In the genomic region with DNA sequence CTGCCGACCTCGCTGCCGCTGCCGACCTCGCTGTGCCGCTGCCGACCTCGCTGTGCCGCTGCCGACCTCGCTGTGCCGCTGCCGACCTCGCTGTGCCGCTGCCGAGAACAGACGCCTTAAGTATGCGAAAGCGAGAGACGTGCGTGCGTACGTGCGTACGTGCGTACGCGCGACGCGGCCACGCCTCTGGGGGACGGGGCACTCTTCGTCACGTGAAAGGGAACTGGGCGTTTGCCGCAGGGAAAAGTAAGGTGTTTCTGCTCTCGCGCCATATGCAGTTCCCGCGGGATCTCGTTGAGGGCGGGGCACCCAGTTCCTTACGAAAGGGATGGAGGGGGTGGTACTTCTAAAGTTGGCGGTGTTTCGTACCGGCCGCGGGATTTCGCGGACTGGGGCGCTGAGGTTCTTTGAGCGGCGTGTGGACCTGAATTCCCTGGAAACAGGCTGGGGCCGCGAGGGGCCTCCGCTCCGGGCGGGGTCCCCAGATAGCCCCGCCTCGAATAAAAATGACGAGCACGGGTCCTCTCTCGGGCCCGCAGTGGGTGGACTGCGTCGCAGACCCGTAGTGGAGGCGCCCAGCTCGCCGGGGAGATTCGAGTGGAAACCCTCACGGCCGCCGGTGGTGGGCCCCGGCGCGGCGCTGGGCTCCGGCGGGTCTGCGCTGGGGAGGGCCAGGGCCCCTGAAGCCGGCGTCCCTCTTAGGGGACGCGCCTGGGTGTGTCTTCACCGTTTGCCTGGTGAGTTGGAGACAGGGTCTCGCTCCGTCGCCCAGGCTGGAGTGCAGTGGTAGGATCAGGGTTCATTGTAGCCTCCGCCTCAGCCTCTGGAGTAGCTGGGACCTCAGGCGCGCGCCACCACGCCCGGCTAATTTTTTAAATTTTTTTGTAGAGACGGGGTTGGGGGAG, we compare ENCODE assay signal across 8 cellular contexts. TPM values are rescaled to one million over a fixed set of nuclear protein-coding genes. Genes with fewer than 3 reads are reported as not detected.
A peak's percentile ranks its signal among the peaks of the same experiment; 100 is the strongest.
DNase-seq lines count a peak whose midpoint lies in the region; TF ChIP-seq lines count a peak whose summit lies in the region.

Gene EIF4A3, minus strand, starts transcription at position 94 of the 905 bp plus-strand sequence. CDS start 167 bp downstream, outside the sequence.

- no peaks in the 10 kb centered on the region for H3K9me3 ChIP-seq in effector memory CD4-positive, alpha-beta T cell (ENCODE audit: control insufficient read depth, low read length)

- TF ChIP-seq CTCF in GM20000 (IDR thresholded peaks at IDR 0.05; ENCODE audit: extremely low read depth, missing control alignments): no peak

- H3K4me1 ChIP-seq in effector memory CD4-positive, alpha-beta T cell (ENCODE audit: control insufficient read depth, insufficient read depth, low read length, poor library complexity, severe bottlenecking): peaks cover 24% of the 10 kb centered on the region

- H3K4me3 ChIP-seq in effector memory CD4-positive, alpha-beta T cell (ENCODE audit: insufficient read depth, low read depth, low read length, poor library complexity, severe bottlenecking): peak within 1 kb of the TSS; percentile 82

- H3K36me3 ChIP-seq in effector memory CD4-positive, alpha-beta T cell (ENCODE audit: control insufficient read depth, insufficient read depth, low read length): peaks cover 14% of the 10 kb centered on the region

- peak within 1 kb of the TSS; percentile 91 for H3K27ac ChIP-seq in effector memory CD4-positive, alpha-beta T cell (ENCODE audit: insufficient read depth, low read length, poor library complexity, severe bottlenecking)

- no peaks in the 10 kb centered on the region for H3K27me3 ChIP-seq in effector memory CD4-positive, alpha-beta T cell (replicated peaks; ENCODE audit: control insufficient read depth, insufficient read depth, low read length, poor library complexity, severe bottlenecking)

- DNase-seq in CMK (ENCODE audit: low read depth) (peak; percentile 99), GM20000 (ENCODE audit: low spot score) (peak; percentile 100), HT1080 (ENCODE audit: low read depth) (peak; percentile 97), NOMO-1 treated with DMSO at 0.1 percent for 48 hours (lab: John Stamatoyannopoulos, UW; ENCODE audit: unreplicated experiment) (peak; percentile 98), lung microvascular endothelial cell (ENCODE audit: low read depth in 2 of 2) (peak; percentile 99)
- peak; percentile 94 to 96 for DNase-seq in activated CD8-positive, alpha-beta memory T cell treated with anti-CD3 and anti-CD28 coated beads for 4 hours (ENCODE audit: low read depth in 2 of 2)
- DNase-seq in effector memory CD4-positive, alpha-beta T cell: peak; percentile 94 to 98 (median 96)
- DNase-seq in stimulated activated CD4-positive, alpha-beta T cell treated with anti-CD3 and anti-CD28 coated beads, TNF-alpha, amount 100 ng/mL, for 48 hours (ENCODE audit: low read depth in 3 of 3): peak; percentile 92 to 96 (median 93)

RNA-seq across cellular contexts. Expression of gene EIF4A3, which starts in this region (rescaled TPM):
- total RNA-seq in HT1080 (2014; rRNA removed; shearing (Covaris generic)): 150 TPM in 2 replicates
- 72.9 and 83.4 TPM in 2 replicates for polyA plus RNA-seq in HT1080 (2015; cell fraction: cytosol; rRNA removed)
- 101 and 102 TPM in 2 replicates for polyA plus RNA-seq in HT1080 (2015; cell fraction: nucleus; rRNA removed)
- total RNA-seq in lung microvascular endothelial cell: 66.5 and 96.6 TPM in 2 replicates

Comparison
In these comparisons a context has a peak if more than half of its experiments do, and no peak if none do; other contexts are left out.
1. Peak in every context shown above with its lines: DNase-seq, H3K4me3 ChIP-seq and H3K27ac ChIP-seq.